Comparison of ENCODE assay signal across 9 cellular contexts in genomic region chr9:129023036-129023907, GRCh38. TPM values are rescaled to one million over a fixed set of nuclear protein-coding genes. Genes with fewer than 3 reads are reported as not detected.
DNase-seq lines count a peak whose midpoint lies in the region; ATAC-seq, FAIRE-seq and TF ChIP-seq lines count a peak whose summit lies in the region.
"Had no signal": no experiment of that assay in that cellular context is flagged by ENCODE, and none has a peak within 500 bp of the region (broad histone marks: within the 10 kb centered on the region; RNA-seq: fewer than 3 reads in every experiment).

No MANE protein-coding gene starts in this region.

- H3K27ac Mint-ChIP-seq in astrocyte (ENCODE audit: unreplicated experiment): no peak overlapping the region
- H3K27ac Mint-ChIP-seq in activated CD4-positive, alpha-beta T cell treated with anti-CD3 and anti-CD28 coated beads, Interleukin-2, amount 10 ng/mL, durations not matched to agents 7 days and 5 days: no peak overlapping the region

- POLR2A ChIA-PET in activated CD4-positive, alpha-beta T cell treated with anti-CD3 and anti-CD28 coated beads, Interleukin-2, amount 10 ng/mL, durations not matched to agents 7 days and 5 days (lab: Charles Lee): no interaction called here

- H3K27ac ChIP-seq in 22Rv1 (0 out of 2 replicates have a peak overlapping the region, but pooled peaks have one; percentile 18), HUES64 (ENCODE audit: low read depth, low read length) (peak overlapping the region; percentile 10; the same call in 1 of the 2 replicates), astrocyte (ENCODE audit: low read depth, low read length) (no peak overlapping the region), kidney (ENCODE audit: low read depth in 2 of 2, low read length in 2 of 2) (no peak overlapping the region)
- no peak overlapping the region for H3K27ac ChIP-seq in effector memory CD4-positive, alpha-beta T cell (ENCODE audit: insufficient read depth, low read length, poor library complexity, severe bottlenecking)

- H3K9me3 ChIP-seq in HUES64 (ENCODE audit: insufficient read depth, low read depth, low read length) (no peaks in the 10 kb centered on the region), astrocyte (ENCODE audit: insufficient read depth, low read depth, low read length) (no peaks in the 10 kb centered on the region), kidney (ENCODE audit: control insufficient read depth in 1 of 2, low read length in 2 of 2) (no peaks in the 10 kb centered on the region)
- H3K9me3 ChIP-seq in effector memory CD4-positive, alpha-beta T cell (ENCODE audit: control insufficient read depth, low read length): no peaks in the 10 kb centered on the region

- ATAC-seq in GM18858 (IDR thresholded peaks at IDR 0.05; ENCODE audit: unreplicated experiment): no peak

- no peak overlapping the region for H3K4me3 Mint-ChIP-seq in astrocyte (ENCODE audit: unreplicated experiment)
- H3K4me3 Mint-ChIP-seq in activated CD4-positive, alpha-beta T cell treated with anti-CD3 and anti-CD28 coated beads, Interleukin-2, amount 10 ng/mL, durations not matched to agents 7 days and 5 days: no peak overlapping the region

- H3K4me1 Mint-ChIP-seq in astrocyte (ENCODE audit: low read depth, unreplicated experiment): peaks cover 15% of the 10 kb centered on the region
- H3K4me1 Mint-ChIP-seq in activated CD4-positive, alpha-beta T cell treated with anti-CD3 and anti-CD28 coated beads, Interleukin-2, amount 10 ng/mL, durations not matched to agents 7 days and 5 days: peaks cover 40% of the 10 kb centered on the region

- peaks cover 31% of the 10 kb centered on the region for H3K79me2 ChIP-seq in astrocyte (ENCODE audit: insufficient read depth, low read length)

- H4K20me1 ChIP-seq in astrocyte (ENCODE audit: insufficient read depth, low read length): peaks cover 28% of the 10 kb centered on the region

- H2AFZ ChIP-seq in astrocyte (ENCODE audit: low read depth, low read length): no peak overlapping the region

- DNase-seq in astrocyte (ENCODE audit: low read depth) (peak; percentile 70), kidney (peak; percentile 76), NCI-H187 treated with DMSO at 0.1 percent for 48 hours (lab: John Stamatoyannopoulos, UW) (no peak)
- no peak for DNase-seq in effector memory CD4-positive, alpha-beta T cell
- no peak for DNase-seq in activated CD4-positive, alpha-beta T cell treated with anti-CD3 and anti-CD28 coated beads, Interleukin-2, amount 10 ng/mL, durations not matched to agents 7 days and 5 days
- DNase-seq: NCI-H1105 had no signal

- intact Hi-C loops in kidney (cut with DNase I): no loop called here

- peak overlapping the region; percentile 11 for H3K4me2 ChIP-seq in astrocyte (ENCODE audit: low read length)

- H3K36me3 ChIP-seq in HUES64 (ENCODE audit: insufficient read depth, low read length): peaks cover 6% of the 10 kb centered on the region; the same call in 1 of the 2 replicates
- no peaks in the 10 kb centered on the region for H3K36me3 ChIP-seq in astrocyte (ENCODE audit: insufficient read depth, low read length)
- H3K36me3 ChIP-seq in kidney (ENCODE audit: control insufficient read depth in 1 of 2, insufficient read depth in 2 of 2, low read length in 2 of 2): no peaks in the 10 kb centered on the region
- H3K36me3 ChIP-seq in effector memory CD4-positive, alpha-beta T cell (ENCODE audit: control insufficient read depth, insufficient read depth, low read length): peaks cover 4% of the 10 kb centered on the region

- no peak for FAIRE-seq in astrocyte (lab: Jason Lieb, UNC)
- no peak for FAIRE-seq in kidney (lab: Jason Lieb, UNC)

- H3K9ac ChIP-seq in HUES64 (ENCODE audit: low read depth, low read length) (no peak overlapping the region), astrocyte (ENCODE audit: low read length) (no peak overlapping the region), kidney (ENCODE audit: low read length in 2 of 2) (no peak overlapping the region)

- H3K36me3 Mint-ChIP-seq in astrocyte (ENCODE audit: low read depth, unreplicated experiment): peaks cover 7% of the 10 kb centered on the region
- H3K36me3 Mint-ChIP-seq in activated CD4-positive, alpha-beta T cell treated with anti-CD3 and anti-CD28 coated beads, Interleukin-2, amount 10 ng/mL, durations not matched to agents 7 days and 5 days (ENCODE audit: low read depth): peaks cover 4% of the 10 kb centered on the region

- H3K27me3 ChIP-seq in HUES64 (ENCODE audit: insufficient read depth, low read length) (no peaks in the 10 kb centered on the region), astrocyte (ENCODE audit: insufficient read depth, low read length) (no peaks in the 10 kb centered on the region)
- H3K27me3 ChIP-seq in effector memory CD4-positive, alpha-beta T cell (replicated peaks; ENCODE audit: control insufficient read depth, insufficient read depth, low read length, poor library complexity, severe bottlenecking): no peaks in the 10 kb centered on the region

- H3K4me3 ChIP-seq in HUES64 (ENCODE audit: low read length): no peak overlapping the region
- no peak overlapping the region for H3K4me3 ChIP-seq in astrocyte (ENCODE audit: insufficient read depth, low read depth, low read length)
- no peak overlapping the region for H3K4me3 ChIP-seq in kidney (ENCODE audit: low read length in 2 of 2)
- H3K4me3 ChIP-seq in effector memory CD4-positive, alpha-beta T cell (ENCODE audit: insufficient read depth, low read depth, low read length, poor library complexity, severe bottlenecking): no peak overlapping the region

- 73% methylated on average over 16 of the region's 16 CpGs for WGBS in HUES64

- H3K4me1 ChIP-seq in HUES64 (ENCODE audit: insufficient read depth, low read length): peaks cover 10% of the 10 kb centered on the region; the same call in 1 of the 2 replicates
- H3K4me1 ChIP-seq in astrocyte (ENCODE audit: insufficient read depth, low read length): peaks cover 22% of the 10 kb centered on the region
- peaks cover 0 to 12% of the 10 kb centered on the region in 2 donors for H3K4me1 ChIP-seq in kidney (ENCODE audit: control insufficient read depth in 1 of 2, insufficient read depth in 1 of 2, low read depth in 1 of 2, low read length in 2 of 2)
- H3K4me1 ChIP-seq in effector memory CD4-positive, alpha-beta T cell (ENCODE audit: control insufficient read depth, insufficient read depth, low read length, poor library complexity, severe bottlenecking): peaks cover 19% of the 10 kb centered on the region

- H3K9me3 Mint-ChIP-seq in astrocyte (ENCODE audit: unreplicated experiment): no peaks in the 10 kb centered on the region
- H3K9me3 Mint-ChIP-seq in activated CD4-positive, alpha-beta T cell treated with anti-CD3 and anti-CD28 coated beads, Interleukin-2, amount 10 ng/mL, durations not matched to agents 7 days and 5 days: no peaks in the 10 kb centered on the region

- no peak for TF ChIP-seq CTCF in 22Rv1 (IDR thresholded peaks at IDR 0.05)
- no peak for TF ChIP-seq CTCF in astrocyte (IDR thresholded peaks at IDR 0.05; ENCODE audit: insufficient read depth, low read depth, low read length)
- TF ChIP-seq CTCF in kidney (IDR thresholded peaks at IDR 0.05; ENCODE audit: borderline replicate concordance, extremely low read depth, insufficient read depth): no peak

- CTCF ChIA-PET in activated CD4-positive, alpha-beta T cell treated with anti-CD3 and anti-CD28 coated beads, Interleukin-2, amount 10 ng/mL, durations not matched to agents 7 days and 5 days (lab: Charles Lee): interaction anchor here (0.7 to 1.7 kb wide), 2 partner anchors 13 to 147 kb away, joined by 4 read pairs; partner anchors contain the start of gene MIGA2

- no peaks in the 10 kb centered on the region for H3K27me3 Mint-ChIP-seq in astrocyte (ENCODE audit: low read depth, unreplicated experiment)
- H3K27me3 Mint-ChIP-seq in activated CD4-positive, alpha-beta T cell treated with anti-CD3 and anti-CD28 coated beads, Interleukin-2, amount 10 ng/mL, durations not matched to agents 7 days and 5 days: no peaks in the 10 kb centered on the region

RNA-seq across cellular contexts. Expression of gene SH3GLB2, which starts 4.9 kb away (rescaled TPM):
- 42.2 TPM for polyA plus RNA-seq in HUES64 (2013, experiment 1 of 2)
- polyA plus RNA-seq in HUES64 (2013, experiment 2 of 2): 38.4 TPM
- total RNA-seq in astrocyte (35.0 and 38.0 TPM in 2 replicates), kidney (128 TPM)
- 118 TPM for polyA plus RNA-seq in kidney (ENCODE audit: insufficient read depth, low read depth, low replicate concordance)
- total RNA-seq in activated CD4-positive, alpha-beta T cell treated with anti-CD3 and anti-CD28 coated beads, Interleukin-2, amount 10 ng/mL, durations not matched to agents 7 days and 5 days: 100 to 1,000 TPM; 111 to 124 TPM

RNA-seq across cellular contexts. Expression of gene MIGA2, which starts 13.2 kb away (rescaled TPM):
- polyA plus RNA-seq in HUES64 (2013, experiment 1 of 2): 13.5 TPM
- 11.2 TPM for polyA plus RNA-seq in HUES64 (2013, experiment 2 of 2)
- 23.1 and 23.8 TPM in 2 replicates for total RNA-seq in astrocyte
- 29.9 TPM for total RNA-seq in kidney
- 26.1 TPM for polyA plus RNA-seq in kidney (ENCODE audit: insufficient read depth, low read depth, low replicate concordance)
- total RNA-seq in activated CD4-positive, alpha-beta T cell treated with anti-CD3 and anti-CD28 coated beads, Interleukin-2, amount 10 ng/mL, durations not matched to agents 7 days and 5 days: 10 to 100 TPM; 33.8 to 43.1 TPM

RNA-seq across cellular contexts. Expression of gene DOLPP1, which starts 57.6 kb away (rescaled TPM):
- polyA plus RNA-seq in HUES64 (2013, experiment 1 of 2): 24.7 TPM
- polyA plus RNA-seq in HUES64 (2013, experiment 2 of 2): 21.9 TPM
- total RNA-seq in astrocyte (14.9 and 17.9 TPM in 2 replicates), kidney (9.1 TPM)
- polyA plus RNA-seq in kidney (ENCODE audit: insufficient read depth, low read depth, low replicate concordance): 12.1 TPM
- total RNA-seq in activated CD4-positive, alpha-beta T cell treated with anti-CD3 and anti-CD28 coated beads, Interleukin-2, amount 10 ng/mL, durations not matched to agents 7 days and 5 days: 10 to 100 TPM; 19.5 to 19.6 TPM

Comparison
In these comparisons a context has a peak if more than half of its experiments do, and no peak if none do; other contexts are left out.
1. H3K27ac ChIP-seq: peak in 22Rv1 (single experiment) and HUES64 (single experiment); none in astrocyte (single experiment), kidney (0 of 2) and effector memory CD4-positive, alpha-beta T cell (single experiment).
2. DNase-seq: peak in astrocyte (single experiment) and kidney (single experiment); none in NCI-H187 treated with DMSO at 0.1 percent for 48 hours (single experiment), effector memory CD4-positive, alpha-beta T cell (0 of 3) and activated CD4-positive, alpha-beta T cell treated with anti-CD3 and anti-CD28 coated beads, Interleukin-2, amount 10 ng/mL, durations not matched to agents 7 days and 5 days (single experiment).